Comparison of ENCODE assay signal across 10 cellular contexts in the genomic region with DNA sequence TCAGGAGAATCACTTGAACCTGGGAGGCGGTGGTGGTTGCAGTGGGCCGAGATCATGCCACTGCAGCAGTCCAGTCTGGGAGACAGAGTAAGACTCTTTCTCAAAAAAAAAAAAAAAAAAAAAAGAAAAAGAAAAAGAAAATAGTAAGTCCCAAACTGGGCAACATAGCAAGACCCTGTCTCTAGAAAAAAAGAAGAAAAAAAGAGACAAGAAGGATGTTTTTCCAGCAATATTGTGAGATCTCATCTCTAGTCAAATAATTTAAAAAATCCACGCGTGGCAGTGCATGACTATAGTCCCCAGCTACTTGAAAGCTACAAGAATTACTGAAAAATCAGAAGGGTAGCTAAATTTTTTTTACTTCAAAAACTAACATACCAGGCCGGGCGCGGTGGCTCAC. TPM values are rescaled to one million over a fixed set of nuclear protein-coding genes. Genes with fewer than 3 reads are reported as not detected.
"Had no signal": no experiment of that assay in that cellular context is flagged by ENCODE, and none has a peak within 500 bp of the region (broad histone marks: within the 10 kb centered on the region; RNA-seq: fewer than 3 reads in every experiment).

No MANE protein-coding gene starts in this region.

- H3K4me2 ChIP-seq: KMS-11 had no signal

- DNase-seq: IMR-90, KBM-7, KG1 had no signal

- H3K4me3 Mint-ChIP-seq: IgD-negative memory B cell had no signal

- H3K27ac ChIP-seq: HL-60, KMS-11 had no signal

- FAIRE-seq: HepG2, HTR-8/SVneo had no signal

- H3K36me3 Mint-ChIP-seq: IgD-negative memory B cell had no signal

- ATAC-seq: HepG2 had no signal

- H3K9ac ChIP-seq: KMS-11 had no signal

- H3K9me3 Mint-ChIP-seq: IgD-negative memory B cell had no signal

- H3K27ac Mint-ChIP-seq: IgD-negative memory B cell had no signal

RNA-seq across cellular contexts. Expression of a gene that starts 8.0 kb away (rescaled TPM):
- total RNA-seq: HT-29, HT1080 had no signal
